8 cellular contexts compared by ENCODE assay signal in genomic region chr5:173616577-173617118, GRCh38. TPM values are rescaled to one million over a fixed set of nuclear protein-coding genes. Genes with fewer than 3 reads are reported as not detected.
DNase-seq lines count a peak whose midpoint lies in the region; ATAC-seq and TF ChIP-seq lines count a peak whose summit lies in the region.

Gene BOD1 (minus strand): TSS chr5:173616650. CDS start chr5:173616436, 214 bp downstream.

- peak; percentile 40 for TF ChIP-seq POLR2A in prostate gland (IDR thresholded peaks at IDR 0.05)

- DNase-seq in NCI-H1930 (lab: John Stamatoyannopoulos, UW), result peak; percentile 90 to 91
- peak; percentile 79 to 99 (median 97) for DNase-seq in anterior cingulate cortex (lab: John Stamatoyannopoulos, UW)
- peak; percentile 96 for DNase-seq in left ventricle myocardium superior
- peak; percentile 98 for DNase-seq in prostate gland (ENCODE audit: low spot score)
- DNase-seq in ureter (ENCODE audit: low spot score), result peak; percentile 98

- H3K27ac ChIP-seq in prostate gland, result peak within 1 kb of the TSS; percentile 91

- H3K9me3 ChIP-seq in prostate gland, result no peaks in the 10 kb centered on the region

- H3K36me3 ChIP-seq in prostate gland, result no peaks in the 10 kb centered on the region

- TF ChIP-seq CTCF in prostate gland (IDR thresholded peaks at IDR 0.05), result peak in 2 of 4 experiments; percentile 15 to 17

- H3K4me1 ChIP-seq in prostate gland (replicated peaks), result peaks cover 13% of the 10 kb centered on the region

- 3% methylated on average over 35 of the region's 37 CpGs for WGBS in prostate gland

- no peaks in the 10 kb centered on the region for H3K27me3 ChIP-seq in prostate gland (replicated peaks; ENCODE audit: insufficient read depth)

- intact Hi-C loops in T-helper 2 cell treated with Interferon-gamma antibody and Interleukin-4, amounts not matched to agents 100 ng/mL and 5 ng/mL, for 36 hours (cut with micrococcal nuclease), result loop anchor here (1.0 to 10.0 kb wide), 9 partner anchors 24 to 1610 kb away; partner anchors contain the start of genes ATP6V0E1, CPEB4, CREBRF and FBXW11
- intact Hi-C loops in left ventricle myocardium superior (cut with micrococcal nuclease) (loop anchor here (5.0 to 10.0 kb wide), 2 partner anchors 356 to 698 kb away; no protein-coding TSS in a partner anchor), prostate gland (cut with DNase I) (loop anchor here (5.0 kb wide), 1 partner anchor 271 kb away; the partner anchor contains the start of gene CPEB4)

- peak within 1 kb of the TSS; percentile 73 to 93 for H3K4me3 ChIP-seq in prostate gland

- peak; percentile 92 for ATAC-seq in GM18502 (IDR thresholded peaks at IDR 0.05; ENCODE audit: poor library complexity, unreplicated experiment)
- peak; percentile 89 for ATAC-seq in HG02973 (IDR thresholded peaks at IDR 0.05; ENCODE audit: unreplicated experiment)
- ATAC-seq in left ventricle myocardium superior, result peak; percentile 94

RNA-seq across cellular contexts. Expression of gene BOD1, which starts in this region (rescaled TPM):
- total RNA-seq in T-helper 2 cell treated with Interferon-gamma antibody and Interleukin-4, amounts not matched to agents 100 ng/mL and 5 ng/mL, for 36 hours, result 18.3 and 19.7 TPM in 2 replicates
- total RNA-seq in left ventricle myocardium superior (49.8 TPM), prostate gland (10 to 100 TPM; 51.1 to 52.8 TPM), ureter (49.3 TPM)

Comparison
In these comparisons a context has a peak if more than half of its experiments do, and no peak if none do; other contexts are left out.
1. Peak in every context shown above with its lines: DNase-seq, ATAC-seq, H3K4me3 ChIP-seq and H3K27ac ChIP-seq.